ENCODE assay signal across 17 cellular contexts in the genomic region with DNA sequence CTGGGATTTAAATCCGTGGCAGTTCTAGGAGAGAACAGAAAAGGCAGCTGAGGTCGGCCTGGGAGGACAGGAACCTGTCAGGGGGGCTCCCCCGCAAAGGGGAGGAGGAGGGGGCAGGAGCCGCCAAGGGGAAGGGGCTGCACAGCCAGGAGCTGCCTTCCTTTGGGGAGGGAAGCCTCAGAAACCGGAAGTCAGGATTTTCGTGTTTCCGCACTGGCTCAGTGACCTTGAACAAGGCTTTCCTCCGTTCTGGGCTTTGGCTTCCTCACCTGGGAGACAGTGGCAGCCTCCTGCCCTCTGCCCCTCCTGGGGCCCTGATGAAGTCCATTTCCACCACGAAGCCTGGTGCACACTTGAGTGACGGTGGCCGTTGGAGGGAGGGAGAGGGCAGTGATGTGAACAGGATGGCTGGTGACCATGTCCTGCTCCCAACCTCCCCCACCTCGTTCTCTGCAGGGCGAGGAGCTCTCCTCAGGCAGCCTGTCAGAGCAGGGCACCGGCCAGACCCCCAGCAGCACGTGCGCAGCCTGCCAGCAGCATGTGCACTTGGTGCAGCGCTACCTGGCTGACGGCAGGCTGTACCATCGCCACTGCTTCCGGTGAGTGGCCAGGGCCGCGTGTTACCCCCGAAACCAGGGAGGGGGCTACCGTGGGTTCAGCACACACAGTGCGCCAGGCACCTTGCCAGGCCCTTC. TPM values are rescaled to one million over a fixed set of nuclear protein-coding genes. Genes with fewer than 3 reads are reported as not detected.
"Had no signal": no experiment of that assay in that cellular context is flagged by ENCODE, and none has a peak within 500 bp of the region (broad histone marks: within the 10 kb centered on the region; RNA-seq: fewer than 3 reads in every experiment).

No MANE protein-coding gene starts in this region.

- ATAC-seq: body of pancreas had no signal

- H3K9me3 ChIP-seq: body of pancreas, esophagus squamous epithelium, pancreas, tibial artery, vagina had no signal

- H3K4me1 ChIP-seq: pancreas, tibial artery, vagina had no signal

- DNase-seq: activated CD4-positive, alpha-beta T cell treated with anti-CD3 and anti-CD28 coated beads, Interleukin-2, amount 10 ng/mL, durations not matched to agents 7 days and 5 days; activated T-cell treated with anti-CD3 and anti-CD28 coated beads, Interleukin-2, amount 50 U/mL, for 1 hour; amniotic stem cell; body of pancreas; dermis blood vessel endothelial cell; esophagus squamous epithelium; foreskin fibroblast; islet precursor cell; pancreas; stimulated activated CD4-positive, alpha-beta T cell treated with anti-CD3 and anti-CD28 coated beads, Interleukin-15, amount 100 ng/mL, for 24 hours; stimulated activated CD4-positive, alpha-beta T cell treated with anti-CD3 and anti-CD28 coated beads, Interleukin-4, amount 100 ng/mL, for 24 hours; tibial artery had no signal

- H3K9me3 Mint-ChIP-seq: activated CD4-positive, alpha-beta T cell treated with anti-CD3 and anti-CD28 coated beads, Interleukin-2, amount 10 ng/mL, durations not matched to agents 7 days and 5 days; activated naive CD4-positive, alpha-beta T cell treated with anti-CD3 and anti-CD28 coated beads, Interleukin-2, amount 50 U/mL, for 24 hours; neural crest cell had no signal

- H3K27ac ChIP-seq: pancreas, tibial artery, vagina had no signal

- H3K4me3 Mint-ChIP-seq: activated CD4-positive, alpha-beta T cell treated with anti-CD3 and anti-CD28 coated beads, Interleukin-2, amount 10 ng/mL, durations not matched to agents 7 days and 5 days; activated naive CD4-positive, alpha-beta T cell treated with anti-CD3 and anti-CD28 coated beads, Interleukin-2, amount 50 U/mL, for 24 hours; neural crest cell had no signal

- H3K27me3 Mint-ChIP-seq: activated CD4-positive, alpha-beta T cell treated with anti-CD3 and anti-CD28 coated beads, Interleukin-2, amount 10 ng/mL, durations not matched to agents 7 days and 5 days; activated naive CD4-positive, alpha-beta T cell treated with anti-CD3 and anti-CD28 coated beads, Interleukin-2, amount 50 U/mL, for 24 hours had no signal

- H3K27ac Mint-ChIP-seq: activated naive CD4-positive, alpha-beta T cell treated with anti-CD3 and anti-CD28 coated beads, Interleukin-2, amount 50 U/mL, for 24 hours had no signal

- H3K4me1 Mint-ChIP-seq: neural crest cell had no signal

- H3K4me3 ChIP-seq: body of pancreas, esophagus squamous epithelium, pancreas, tibial artery, vagina had no signal

- H3K36me3 Mint-ChIP-seq: activated naive CD4-positive, alpha-beta T cell treated with anti-CD3 and anti-CD28 coated beads, Interleukin-2, amount 50 U/mL, for 24 hours had no signal

- H3K27me3 ChIP-seq: body of pancreas, esophagus squamous epithelium, pancreas, tibial artery, vagina had no signal

RNA-seq across cellular contexts. Expression of gene C22orf23, which starts 34.7 kb away (rescaled TPM):
- total RNA-seq: body of pancreas, dermis blood vessel endothelial cell, liver, mesenteric fat pad, vagina had no signal
